In the genomic region with DNA sequence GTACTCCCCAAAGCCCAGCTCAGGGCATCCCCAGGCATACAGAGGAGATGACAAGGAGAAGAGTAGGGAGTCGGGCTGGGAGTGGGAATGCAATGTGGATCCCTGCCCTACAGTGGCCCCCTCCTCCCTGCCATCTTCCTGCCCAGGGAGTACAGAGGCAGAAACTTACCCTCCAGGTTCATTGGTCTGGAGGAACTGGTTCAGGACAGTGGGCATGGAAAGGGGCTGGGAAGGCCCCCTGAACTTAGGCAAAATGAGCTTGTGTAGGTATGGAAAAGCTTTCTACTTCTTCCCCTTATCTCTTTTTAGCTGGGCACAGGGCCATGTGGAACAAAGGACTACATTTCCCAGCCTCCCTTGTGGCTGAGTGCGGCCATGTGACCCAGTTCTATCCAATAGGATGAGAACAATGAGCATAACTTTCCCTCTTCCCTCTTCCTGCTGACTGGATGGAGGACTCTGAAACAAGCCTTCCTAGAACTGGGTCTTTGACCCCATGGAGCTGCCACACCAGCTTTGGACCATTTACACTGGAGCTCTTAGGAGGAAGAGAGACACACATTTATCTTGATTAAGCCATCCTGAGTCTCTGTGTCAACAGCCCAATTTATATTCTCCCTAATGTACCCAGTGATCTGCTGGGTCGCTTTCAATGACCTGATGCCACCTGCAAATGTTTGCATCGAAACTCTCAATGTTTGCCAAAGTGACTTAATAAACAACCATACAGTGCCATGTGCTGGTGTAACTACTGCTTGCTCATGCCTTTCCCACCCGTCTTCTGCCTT, we compare ENCODE assay signal across 9 cellular contexts. TPM values are rescaled to one million over a fixed set of nuclear protein-coding genes. Genes with fewer than 3 reads are reported as not detected.
A peak's percentile ranks its signal among the peaks of the same experiment; 100 is the strongest.
DNase-seq lines count a peak whose midpoint lies in the region; ATAC-seq and TF ChIP-seq lines count a peak whose summit lies in the region.
"Had no signal": no experiment of that assay in that cellular context is flagged by ENCODE, and none has a peak within 500 bp of the region (broad histone marks: within the 10 kb centered on the region; RNA-seq: fewer than 3 reads in every experiment).

No MANE protein-coding gene starts in this region.

- H3K79me2 ChIP-seq in DOHH2 (ENCODE audit: control insufficient read depth, low read length), result no peaks in the 10 kb centered on the region

- H3K9me3 ChIP-seq in DOHH2 (ENCODE audit: control insufficient read depth, insufficient read depth, low read length), result no peaks in the 10 kb centered on the region

- ATAC-seq in HG03432 (IDR thresholded peaks at IDR 0.05; ENCODE audit: unreplicated experiment) (peak; percentile 35), GM19455 (IDR thresholded peaks at IDR 0.05; ENCODE audit: unreplicated experiment) (no peak), HG03565 (IDR thresholded peaks at IDR 0.05; ENCODE audit: unreplicated experiment) (no peak)
- ATAC-seq in activated CD8-positive, alpha-beta T cell treated with anti-CD3 and anti-CD28 coated beads, Interleukin-2, amount 10 ng/mL, durations not matched to agents 7 days and 5 days, result peak; percentile 35

- intact Hi-C loops in posterior cingulate gyrus (cut with DNase I), result no loop called here

- no peaks in the 10 kb centered on the region for H3K27me3 ChIP-seq in DOHH2 (ENCODE audit: control insufficient read depth, low read length)

- H3K27ac ChIP-seq in DOHH2 (ENCODE audit: low read depth, low read length), result no peak overlapping the region

- H3F3A ChIP-seq in DOHH2 (ENCODE audit: control insufficient read depth, insufficient read depth), result no peaks in the 10 kb centered on the region

- POLR2A ChIA-PET in activated CD8-positive, alpha-beta T cell treated with anti-CD3 and anti-CD28 coated beads, Interleukin-2, amount 10 ng/mL, durations not matched to agents 7 days and 5 days (lab: Charles Lee), result interaction anchor here (1.0 kb wide), 1 partner anchor 36 kb away, joined by 3 read pairs; no protein-coding TSS in a partner anchor

- no peaks in the 10 kb centered on the region for H3K9me2 ChIP-seq in DOHH2 (replicated peaks; ENCODE audit: control insufficient read depth, low read length)

- CTCF ChIA-PET in activated CD8-positive, alpha-beta T cell treated with anti-CD3 and anti-CD28 coated beads, Interleukin-2, amount 10 ng/mL, durations not matched to agents 7 days and 5 days (lab: Charles Lee), result interaction anchor here (1.3 to 7.5 kb wide), 4 partner anchors 9 to 133 kb away, joined by 3 to 81 read pairs (median 5); no protein-coding TSS in a partner anchor

- TF ChIP-seq CTCF in DOHH2 (IDR thresholded peaks at IDR 0.05; ENCODE audit: low read depth, low read length, poor library complexity, severe bottlenecking), result no peak

- no peaks in the 10 kb centered on the region for H3K36me3 Mint-ChIP-seq in activated CD8-positive, alpha-beta T cell treated with anti-CD3 and anti-CD28 coated beads, Interleukin-2, amount 10 ng/mL, durations not matched to agents 7 days and 5 days (ENCODE audit: low read depth)

- peak overlapping the region; percentile 3; the same call in 1 of the 2 replicates for H3K4me3 ChIP-seq in DOHH2 (ENCODE audit: low read length)

- DNase-seq in NCI-H526 treated with DMSO at 0.1 percent for 48 hours (lab: John Stamatoyannopoulos, UW), result peak; percentile 30
- DNase-seq in activated CD8-positive, alpha-beta T cell treated with anti-CD3 and anti-CD28 coated beads, Interleukin-2, amount 10 ng/mL, durations not matched to agents 7 days and 5 days, result peak; percentile 51
- peak; percentile 77 for DNase-seq in globus pallidus (ENCODE audit: low spot score)
- DNase-seq in posterior cingulate gyrus, result peak in 8 of 10 donors; percentile 51 to 94 (median 60)

- H3K4me1 ChIP-seq in DOHH2 (ENCODE audit: control insufficient read depth, low read length), result peaks cover 30% of the 10 kb centered on the region

- H3K4me2 ChIP-seq in DOHH2 (ENCODE audit: low read length), result peak overlapping the region; percentile 28

- no peaks in the 10 kb centered on the region for H4K20me1 ChIP-seq in DOHH2 (ENCODE audit: control insufficient read depth, insufficient read depth, low read depth, low read length)

- H3K9me3 Mint-ChIP-seq in activated CD8-positive, alpha-beta T cell treated with anti-CD3 and anti-CD28 coated beads, Interleukin-2, amount 10 ng/mL, durations not matched to agents 7 days and 5 days (ENCODE audit: insufficient read depth), result no peaks in the 10 kb centered on the region

- H3K27me3 Mint-ChIP-seq in activated CD8-positive, alpha-beta T cell treated with anti-CD3 and anti-CD28 coated beads, Interleukin-2, amount 10 ng/mL, durations not matched to agents 7 days and 5 days (ENCODE audit: low read depth), result no peaks in the 10 kb centered on the region

- H3K4me1 Mint-ChIP-seq in activated CD8-positive, alpha-beta T cell treated with anti-CD3 and anti-CD28 coated beads, Interleukin-2, amount 10 ng/mL, durations not matched to agents 7 days and 5 days (ENCODE audit: low read depth), result peaks cover 44% of the 10 kb centered on the region

- no peak overlapping the region for H3K4me3 Mint-ChIP-seq in activated CD8-positive, alpha-beta T cell treated with anti-CD3 and anti-CD28 coated beads, Interleukin-2, amount 10 ng/mL, durations not matched to agents 7 days and 5 days

- no peak overlapping the region for H3K27ac Mint-ChIP-seq in activated CD8-positive, alpha-beta T cell treated with anti-CD3 and anti-CD28 coated beads, Interleukin-2, amount 10 ng/mL, durations not matched to agents 7 days and 5 days

- no peaks in the 10 kb centered on the region for H3K36me3 ChIP-seq in DOHH2 (ENCODE audit: control insufficient read depth, low read length)

RNA-seq across cellular contexts. Expression of gene HMCN2, which starts 25.0 kb away (rescaled TPM):
- not detected for total RNA-seq in activated CD8-positive, alpha-beta T cell treated with anti-CD3 and anti-CD28 coated beads, Interleukin-2, amount 10 ng/mL, durations not matched to agents 7 days and 5 days
- total RNA-seq: T-helper 2 cell treated with Interferon-gamma antibody and Interleukin-4, amounts not matched to agents 100 ng/mL and 5 ng/mL, for 36 hours had no signal

Comparison
In these comparisons a context has a peak if more than half of its experiments do, and no peak if none do; other contexts are left out.
1. ATAC-seq: peak in HG03432 (single experiment) and activated CD8-positive, alpha-beta T cell treated with anti-CD3 and anti-CD28 coated beads, Interleukin-2, amount 10 ng/mL, durations not matched to agents 7 days and 5 days (single experiment); none in GM19455 (single experiment) and HG03565 (single experiment).
2. Peak in every context shown above with its lines, with median percentiles within 50 percentile points of each other: DNase-seq.